8 cellular contexts compared by ENCODE assay signal in the genomic region with DNA sequence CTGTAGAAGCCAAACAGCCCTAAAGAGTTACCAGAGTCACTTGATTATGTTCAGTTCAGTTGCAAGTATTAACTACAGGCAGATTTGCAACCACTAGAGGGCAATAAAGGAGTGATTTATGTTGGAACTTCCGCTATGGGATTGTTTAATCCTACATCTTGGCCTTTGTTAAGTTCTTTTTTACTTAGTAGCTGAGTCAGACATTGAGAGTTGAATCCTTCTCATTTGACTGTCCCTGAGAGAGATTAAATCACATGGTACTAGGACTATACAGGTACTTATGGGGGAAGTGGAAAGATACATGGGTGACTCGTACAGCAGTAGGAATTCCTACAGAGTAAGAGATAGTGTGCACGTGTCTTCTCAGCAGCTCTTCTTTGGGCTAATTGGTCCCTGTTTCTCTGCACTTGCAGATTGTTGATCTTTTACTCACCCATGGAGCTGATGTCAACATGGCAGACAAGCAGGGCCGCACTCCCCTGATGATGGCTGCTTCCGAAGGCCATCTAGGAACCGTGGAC. TPM values are rescaled to one million over a fixed set of nuclear protein-coding genes. Genes with fewer than 3 reads are reported as not detected.
DNase-seq lines count a peak whose midpoint lies in the region; ATAC-seq and TF ChIP-seq lines count a peak whose summit lies in the region.

No MANE protein-coding gene starts in this region.

- DNase-seq in Daoy (ENCODE audit: low read depth) (peak; percentile 54), Karpas-422 (peak; percentile 90), PC-3 (peak; percentile 94), endothelial cell (ENCODE audit: low spot score) (no peak), mucosa of descending colon (peak in 1 of 3 donors; percentile 35), NCI-H187 treated with DMSO at 0.1 percent for 48 hours (lab: John Stamatoyannopoulos, UW) (no peak)

- H4K20me1 ChIP-seq in Karpas-422 (ENCODE audit: insufficient read depth, low read depth, low read length) (no peaks in the 10 kb centered on the region), PC-3 (ENCODE audit: low read length) (no peaks in the 10 kb centered on the region)

- H3K27me3 ChIP-seq in Karpas-422 (ENCODE audit: low read length): no peaks in the 10 kb centered on the region
- no peaks in the 10 kb centered on the region for H3K27me3 ChIP-seq in PC-3 (ENCODE audit: low read length)

- H3K4me1 ChIP-seq in Karpas-422 (ENCODE audit: low read length): peaks cover 34% of the 10 kb centered on the region
- peaks cover 11% of the 10 kb centered on the region for H3K4me1 ChIP-seq in PC-3 (ENCODE audit: insufficient read depth, low read length)
- H3K4me1 ChIP-seq in mucosa of descending colon (ENCODE audit: low read depth): no peaks in the 10 kb centered on the region

- H3K4me1 Mint-ChIP-seq in endothelial cell (ENCODE audit: unreplicated experiment): peaks cover 8% of the 10 kb centered on the region

- no peak overlapping the region for H3K9ac ChIP-seq in Karpas-422 (ENCODE audit: low read length)
- H3K9ac ChIP-seq in PC-3 (ENCODE audit: low read length): no peak overlapping the region

- POLR2A ChIA-PET in PC-3 (lab: Charles Lee; ENCODE audit: unreplicated experiment): no interaction called here

- TF ChIP-seq CTCF in PC-3 (conservative IDR thresholded peaks at IDR 0.05; ENCODE audit: low read depth, low read length) (peak; percentile 95), endothelial cell (IDR thresholded peaks at IDR 0.05; ENCODE audit: unreplicated experiment) (peak; percentile 77), mucosa of descending colon (IDR thresholded peaks at IDR 0.05) (peak; percentile 66)

- H3K9me3 ChIP-seq in Karpas-422 (ENCODE audit: low read length) (no peaks in the 10 kb centered on the region), PC-3 (ENCODE audit: low read length) (no peaks in the 10 kb centered on the region), mucosa of descending colon (no peaks in the 10 kb centered on the region)

- H3K4me3 ChIP-seq in Karpas-422 (ENCODE audit: low read length) (no peak overlapping the region), PC-3 (ENCODE audit: low read length) (no peak overlapping the region), mucosa of descending colon (no peak overlapping the region)

- H3K36me3 Mint-ChIP-seq in endothelial cell (ENCODE audit: low read depth, unreplicated experiment): peaks cover 26% of the 10 kb centered on the region

- H3K4me3 Mint-ChIP-seq in endothelial cell (ENCODE audit: unreplicated experiment): no peak overlapping the region

- intact Hi-C loops in PC-3 (cut with micrococcal nuclease) (loop anchor here (1.0 to 10.0 kb wide), 8 partner anchors 131 to 734 kb away; no protein-coding TSS in a partner anchor), mucosa of descending colon (cut with DNase I, micrococcal nuclease) (loop anchor here (2.0 to 10.0 kb wide), 5 partner anchors 321 to 733 kb away; no protein-coding TSS in a partner anchor)

- BruUV-seq in PC-3 (replicated peaks; lab: Mats Ljungman, UMichigan): no TSS peak

- H3K36me3 ChIP-seq in Karpas-422 (ENCODE audit: insufficient read depth, low read length): no peaks in the 10 kb centered on the region
- H3K36me3 ChIP-seq in PC-3 (ENCODE audit: low read depth, low read length): peaks cover 6% of the 10 kb centered on the region; the same call in 1 of the 2 replicates
- no peaks in the 10 kb centered on the region for H3K36me3 ChIP-seq in mucosa of descending colon (ENCODE audit: low read depth)

- H2AFZ ChIP-seq in Karpas-422 (ENCODE audit: low read length) (peak overlapping the region; percentile 80), PC-3 (ENCODE audit: low read length) (peak overlapping the region; percentile 18; the same call in 1 of the 2 replicates)

- H3K27ac Mint-ChIP-seq in endothelial cell (ENCODE audit: unreplicated experiment): no peak overlapping the region

- H3K4me2 ChIP-seq in Karpas-422 (ENCODE audit: low read depth, low read length, poor library complexity, severe bottlenecking) (no peak overlapping the region), PC-3 (ENCODE audit: low read length) (no peak overlapping the region)

- H3K27ac ChIP-seq in Karpas-422 (ENCODE audit: low read length): no peak overlapping the region
- peak overlapping the region; percentile 49 for H3K27ac ChIP-seq in PC-3 (ENCODE audit: low read length)

- peaks cover 4% of the 10 kb centered on the region for H3F3A ChIP-seq in PC-3 (ENCODE audit: low read length, unreplicated experiment)

- H3K9me2 ChIP-seq in Karpas-422 (replicated peaks; ENCODE audit: insufficient read depth, low read length) (no peaks in the 10 kb centered on the region), PC-3 (replicated peaks; ENCODE audit: low read length) (no peaks in the 10 kb centered on the region)

- ATAC-seq in PC-3 (peak; percentile 67), mucosa of descending colon (peak; percentile 79), GM21515 (IDR thresholded peaks at IDR 0.05; ENCODE audit: unreplicated experiment) (no peak), GM18502 (IDR thresholded peaks at IDR 0.05; ENCODE audit: poor library complexity, unreplicated experiment) (no peak)

- H3K79me2 ChIP-seq in Karpas-422 (ENCODE audit: low read length) (no peaks in the 10 kb centered on the region), PC-3 (ENCODE audit: low read length) (no peaks in the 10 kb centered on the region)

- CTCF ChIA-PET in PC-3 (lab: Charles Lee): interaction anchor here (0.5 to 2.1 kb wide), 6 partner anchors 9 to 411 kb away, joined by 3 to 38 read pairs (median 4); no protein-coding TSS in a partner anchor

- H3K9me3 Mint-ChIP-seq in endothelial cell (ENCODE audit: unreplicated experiment): no peaks in the 10 kb centered on the region

- no peaks in the 10 kb centered on the region for H3K27me3 Mint-ChIP-seq in endothelial cell (ENCODE audit: unreplicated experiment)

RNA-seq across cellular contexts. Expression of a gene that starts 40.3 kb away (rescaled TPM):
- total RNA-seq in Daoy (2014; rRNA removed; shearing (Covaris generic)): 16.7 and 21.1 TPM in 2 replicates
- total RNA-seq in Karpas-422 (2014; rRNA removed; shearing (Covaris generic); ENCODE audit: low replicate concordance): 2.4 and 4.0 TPM in 2 replicates
- total RNA-seq in PC-3 (2014; rRNA removed) (125 and 145 TPM in 2 replicates), endothelial cell (ENCODE audit: unreplicated experiment) (57.3 TPM), mucosa of descending colon (10 to 100 TPM; 38.1 to 54.9 (median 51.3) TPM)

Comparison
In these comparisons a context has a peak if more than half of its experiments do, and no peak if none do; other contexts are left out.
1. DNase-seq: peak in Daoy (single experiment), Karpas-422 (single experiment) and PC-3 (single experiment); none in endothelial cell (single experiment) and NCI-H187 treated with DMSO at 0.1 percent for 48 hours (single experiment).
2. ATAC-seq: peak in PC-3 (single experiment) and mucosa of descending colon (single experiment); none in GM21515 (single experiment) and GM18502 (single experiment).
3. Peak in every context shown above with its lines, with median percentiles within 50 percentile points of each other: CTCF ChIP-seq.